In genomic region chr3:119235151-119235550, GRCh38 we compare ENCODE assay signal across 11 cellular contexts. TPM values are rescaled to one million over a fixed set of nuclear protein-coding genes. Genes with fewer than 3 reads are reported as not detected.
A peak's percentile ranks its signal among the peaks of the same experiment; 100 is the strongest.
DNase-seq lines count a peak whose midpoint lies in the region; ATAC-seq and TF ChIP-seq lines count a peak whose summit lies in the region.
"Had no signal": no experiment of that assay in that cellular context is flagged by ENCODE, and none has a peak within 500 bp of the region (broad histone marks: within the 10 kb centered on the region; RNA-seq: fewer than 3 reads in every experiment).

No MANE protein-coding gene starts in this region.

- intact Hi-C loops in A673 (cut with micrococcal nuclease; ENCODE audit: unreplicated experiment) = no loop called here

- no peak overlapping the region for H3K27ac ChIP-seq in SJCRH30
- no peak overlapping the region for H3K27ac ChIP-seq in A673 (ENCODE audit: low read depth, low read length, poor library complexity, severe bottlenecking)

- no peak for ATAC-seq in GM21619 (IDR thresholded peaks at IDR 0.05; ENCODE audit: unreplicated experiment)
- ATAC-seq: HCT116 had no signal

- no peaks in the 10 kb centered on the region for H3K9me3 ChIP-seq in SJCRH30 (replicated peaks)
- H3K9me3 ChIP-seq in A673 (ENCODE audit: low read depth, low read length, poor library complexity, severe bottlenecking) = no peaks in the 10 kb centered on the region
- H3K9me3 ChIP-seq: MG63 had no signal

- H3K36me3 ChIP-seq in SJCRH30 = peaks cover 17% of the 10 kb centered on the region
- no peaks in the 10 kb centered on the region for H3K36me3 ChIP-seq in A673 (ENCODE audit: insufficient read depth, low read length, poor library complexity, severe bottlenecking)

- H3K36me3 Mint-ChIP-seq in osteocyte (ENCODE audit: unreplicated experiment) = peaks cover 42% of the 10 kb centered on the region

- H3K27me3 ChIP-seq in SJCRH30 (no peaks in the 10 kb centered on the region), A673 (replicated peaks; ENCODE audit: insufficient read depth, low read depth, low read length, poor library complexity) (no peaks in the 10 kb centered on the region)
- H3K27me3 ChIP-seq: MG63 had no signal

- BruUV-seq in A673 (replicated peaks; lab: Mats Ljungman, UMichigan) = no TSS peak

- H3K9me3 Mint-ChIP-seq in osteocyte (ENCODE audit: unreplicated experiment) = no peaks in the 10 kb centered on the region

- POLR2A ChIA-PET in A673 (lab: Charles Lee; ENCODE audit: low non-redundant PET) = no interaction called here

- CTCF ChIA-PET in A673 (lab: Charles Lee) = no interaction called here

- H3K4me1 Mint-ChIP-seq in osteocyte (ENCODE audit: unreplicated experiment) = peaks cover 35% of the 10 kb centered on the region

- H3K4me1 ChIP-seq in SJCRH30 (no peaks in the 10 kb centered on the region), A673 (ENCODE audit: insufficient read depth, low read length, poor library complexity, severe bottlenecking) (peaks cover 3% of the 10 kb centered on the region)

- no peak overlapping the region for H3K4me3 Mint-ChIP-seq in osteocyte (ENCODE audit: unreplicated experiment)

- TF ChIP-seq CTCF in cardiac fibroblast (IDR thresholded peaks at IDR 0.05; ENCODE audit: low read depth, low read length) (no peak), osteocyte (IDR thresholded peaks at IDR 0.05) (no peak), A673 (conservative IDR thresholded peaks at IDR 0.05; ENCODE audit: low read depth, low read length) (no peak)

- no peak overlapping the region for H3K4me3 ChIP-seq in cardiac fibroblast (replicated peaks in 1 of 2; ENCODE audit: low read depth in 2 of 2, low read length in 2 of 2)
- no peak overlapping the region for H3K4me3 ChIP-seq in SJCRH30
- no peak overlapping the region for H3K4me3 ChIP-seq in A673 (ENCODE audit: low read depth, low read length, poor library complexity, severe bottlenecking)
- H3K4me3 ChIP-seq: MG63 had no signal

- no peaks in the 10 kb centered on the region for H3K27me3 Mint-ChIP-seq in osteocyte (ENCODE audit: unreplicated experiment)

- H3K27ac Mint-ChIP-seq in osteocyte (ENCODE audit: unreplicated experiment) = peak overlapping the region; percentile 62

- DNase-seq in EL (peak; percentile 86), M059J (ENCODE audit: low read depth) (peak; percentile 70), cardiac fibroblast (ENCODE audit: low read depth in 2 of 2) (peak; percentile 48 to 74), osteocyte (ENCODE audit: extremely low spot score, unreplicated experiment) (no peak), SJCRH30 (no peak), A673 (ENCODE audit: low spot score) (no peak)
- DNase-seq: activated CD8-positive, alpha-beta memory T cell treated with anti-CD3 and anti-CD28 coated beads, Interleukin-2, amount 50 U/mL, for 48 hours; MG63; NCI-H526 treated with DMSO at 0.1 percent for 48 hours had no signal

RNA-seq across cellular contexts. Expression of gene B4GALT4, which starts 5.5 kb away (rescaled TPM):
- total RNA-seq in M059J (2014; rRNA removed; shearing (Covaris generic)) = 27.4 and 33.2 TPM in 2 replicates
- total RNA-seq in osteocyte (21.7 and 21.8 TPM in 2 replicates), A673 (2021) (9.9 and 10.8 TPM in 2 replicates)
- 17.2 and 19.2 TPM in 2 replicates for total RNA-seq in SJCRH30 (2014; rRNA removed; shearing (Covaris generic))

RNA-seq across cellular contexts. Expression of gene ARHGAP31, which starts 59.0 kb away (rescaled TPM):
- total RNA-seq in M059J (2014; rRNA removed; shearing (Covaris generic)) = 7.8 and 10.5 TPM in 2 replicates
- 49.7 and 51.0 TPM in 2 replicates for total RNA-seq in osteocyte
- 7.9 and 9.9 TPM in 2 replicates for total RNA-seq in SJCRH30 (2014; rRNA removed; shearing (Covaris generic))
- 7.8 and 12.0 TPM in 2 replicates for total RNA-seq in A673 (2021)

Comparison
In these comparisons a context has a peak if more than half of its experiments do, and no peak if none do; other contexts are left out.
1. DNase-seq: peak in EL (single experiment), M059J (single experiment) and cardiac fibroblast (2 of 2); none in osteocyte (single experiment), SJCRH30 (0 of 2) and A673 (single experiment).